Comparison of ENCODE assay signal across 9 cellular contexts in the genomic region with DNA sequence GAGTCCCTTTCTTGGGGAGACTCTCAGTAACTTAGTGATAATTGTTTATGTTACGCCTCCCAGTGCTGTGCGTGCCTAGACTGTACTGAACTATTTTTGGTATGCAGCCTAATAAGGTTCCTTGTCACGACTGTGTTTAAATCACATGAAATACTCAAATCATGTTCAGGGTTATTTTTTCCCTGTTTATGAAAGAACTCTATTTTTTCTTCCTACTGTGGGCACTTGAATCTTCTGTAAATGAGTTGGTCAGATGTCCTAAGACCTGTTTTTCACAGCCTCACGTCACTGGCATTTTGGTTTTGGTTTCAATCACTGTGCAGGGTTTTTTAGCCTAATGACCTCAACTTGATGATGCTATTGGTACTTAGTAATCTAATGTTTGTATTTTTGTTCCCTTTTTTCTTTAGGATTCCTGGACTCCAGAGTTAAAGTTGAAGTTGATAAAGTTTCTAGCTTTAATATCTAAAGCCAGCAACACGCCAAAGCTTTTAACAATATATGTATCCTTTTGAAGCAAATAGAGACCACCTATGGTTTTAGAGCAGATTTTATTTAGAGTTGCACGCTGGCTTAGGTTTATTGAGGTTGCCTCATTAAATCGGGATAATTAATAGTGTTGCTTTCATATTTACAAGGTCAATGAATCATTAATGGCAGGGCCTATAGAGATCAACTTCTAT. TPM values are rescaled to one million over a fixed set of nuclear protein-coding genes. Genes with fewer than 3 reads are reported as not detected.
DNase-seq lines count a peak whose midpoint lies in the region; ATAC-seq and TF ChIP-seq lines count a peak whose summit lies in the region.
"Had no signal": no experiment of that assay in that cellular context is flagged by ENCODE, and none has a peak within 500 bp of the region (broad histone marks: within the 10 kb centered on the region; RNA-seq: fewer than 3 reads in every experiment).

No MANE protein-coding gene starts in this region.

- TF ChIP-seq CTCF in prostate gland (IDR thresholded peaks at IDR 0.05) (no peak), A673 (conservative IDR thresholded peaks at IDR 0.05; ENCODE audit: low read depth, low read length) (no peak)

- no peak overlapping the region for H3K4me3 ChIP-seq in prostate gland
- H3K4me3 ChIP-seq in A673 (ENCODE audit: low read depth, low read length, poor library complexity, severe bottlenecking), result no peak overlapping the region
- H3K4me3 ChIP-seq in effector memory CD4-positive, alpha-beta T cell (ENCODE audit: insufficient read depth, low read depth, low read length, poor library complexity, severe bottlenecking), result no peak overlapping the region

- no peaks in the 10 kb centered on the region for H3K36me3 Mint-ChIP-seq in stimulated activated effector memory CD8-positive, alpha-beta T cell treated with anti-CD3 and anti-CD28 coated beads, Interleukin-12 subunit alpha, Interleukin-12 subunit beta, amount 100 ng/mL, for 72 hours

- no peaks in the 10 kb centered on the region for H3K27me3 ChIP-seq in prostate gland (replicated peaks; ENCODE audit: insufficient read depth)
- H3K27me3 ChIP-seq in A673 (replicated peaks; ENCODE audit: insufficient read depth, low read depth, low read length, poor library complexity), result no peaks in the 10 kb centered on the region
- H3K27me3 ChIP-seq in effector memory CD4-positive, alpha-beta T cell (replicated peaks; ENCODE audit: control insufficient read depth, insufficient read depth, low read length, poor library complexity, severe bottlenecking), result no peaks in the 10 kb centered on the region

- H3K36me3 ChIP-seq in prostate gland (no peaks in the 10 kb centered on the region), A673 (ENCODE audit: insufficient read depth, low read length, poor library complexity, severe bottlenecking) (no peaks in the 10 kb centered on the region)
- no peaks in the 10 kb centered on the region for H3K36me3 ChIP-seq in effector memory CD4-positive, alpha-beta T cell (ENCODE audit: control insufficient read depth, insufficient read depth, low read length)

- CTCF ChIA-PET in A673 (lab: Charles Lee), result no interaction called here

- TF ChIP-seq POLR2A in prostate gland (IDR thresholded peaks at IDR 0.05), result no peak

- H3K27ac ChIP-seq in prostate gland (peak overlapping the region; percentile 44 to 53), A673 (ENCODE audit: low read depth, low read length, poor library complexity, severe bottlenecking) (no peak overlapping the region)
- H3K27ac ChIP-seq in effector memory CD4-positive, alpha-beta T cell (ENCODE audit: insufficient read depth, low read length, poor library complexity, severe bottlenecking), result no peak overlapping the region

- no peak overlapping the region for H3K4me3 Mint-ChIP-seq in stimulated activated effector memory CD8-positive, alpha-beta T cell treated with anti-CD3 and anti-CD28 coated beads, Interleukin-12 subunit alpha, Interleukin-12 subunit beta, amount 100 ng/mL, for 72 hours

- H3K4me1 Mint-ChIP-seq in stimulated activated effector memory CD8-positive, alpha-beta T cell treated with anti-CD3 and anti-CD28 coated beads, Interleukin-12 subunit alpha, Interleukin-12 subunit beta, amount 100 ng/mL, for 72 hours, result no peaks in the 10 kb centered on the region

- POLR2A ChIA-PET in A673 (lab: Charles Lee; ENCODE audit: low non-redundant PET), result no interaction called here

- no peaks in the 10 kb centered on the region for H3K9me3 Mint-ChIP-seq in stimulated activated effector memory CD8-positive, alpha-beta T cell treated with anti-CD3 and anti-CD28 coated beads, Interleukin-12 subunit alpha, Interleukin-12 subunit beta, amount 100 ng/mL, for 72 hours

- no peaks in the 10 kb centered on the region for H3K4me1 ChIP-seq in prostate gland (replicated peaks)
- no peaks in the 10 kb centered on the region for H3K4me1 ChIP-seq in A673 (ENCODE audit: insufficient read depth, low read length, poor library complexity, severe bottlenecking)
- no peaks in the 10 kb centered on the region for H3K4me1 ChIP-seq in effector memory CD4-positive, alpha-beta T cell (ENCODE audit: control insufficient read depth, insufficient read depth, low read length, poor library complexity, severe bottlenecking)

- H3K9me3 ChIP-seq in prostate gland (no peaks in the 10 kb centered on the region), A673 (ENCODE audit: low read depth, low read length, poor library complexity, severe bottlenecking) (no peaks in the 10 kb centered on the region)
- H3K9me3 ChIP-seq in effector memory CD4-positive, alpha-beta T cell (ENCODE audit: control insufficient read depth, low read length), result no peaks in the 10 kb centered on the region

- BruUV-seq in A673 (replicated peaks; lab: Mats Ljungman, UMichigan), result no TSS peak

- ATAC-seq in GM18508 (IDR thresholded peaks at IDR 0.05; ENCODE audit: insufficient read depth, unreplicated experiment), result peak; percentile 51
- peak; percentile 75 for ATAC-seq in HG02678 (IDR thresholded peaks at IDR 0.05; ENCODE audit: unreplicated experiment)
- ATAC-seq in stimulated activated effector memory CD8-positive, alpha-beta T cell treated with anti-CD3 and anti-CD28 coated beads, Interleukin-12 subunit alpha, Interleukin-12 subunit beta, amount 100 ng/mL, for 72 hours, result no peak
- ATAC-seq: Panc1 had no signal

- intact Hi-C loops in prostate gland (cut with DNase I), result no loop called here
- intact Hi-C loops in A673 (cut with micrococcal nuclease; ENCODE audit: unreplicated experiment), result loop anchor here (10.0 kb wide), 1 partner anchor 342 kb away; no protein-coding TSS in a partner anchor

- 41% methylated on average over 7 of the region's 7 CpGs for WGBS in prostate gland

- H3K27ac Mint-ChIP-seq in stimulated activated effector memory CD8-positive, alpha-beta T cell treated with anti-CD3 and anti-CD28 coated beads, Interleukin-12 subunit alpha, Interleukin-12 subunit beta, amount 100 ng/mL, for 72 hours, result no peak overlapping the region

- DNase-seq in amniotic epithelial cell (ENCODE audit: low read depth) (peak; percentile 75), prostate gland (ENCODE audit: low spot score) (no peak), A673 (ENCODE audit: low spot score) (no peak), DMS153 (lab: John Stamatoyannopoulos, UW) (no peak)
- no peak for DNase-seq in stimulated activated effector memory CD8-positive, alpha-beta T cell treated with anti-CD3 and anti-CD28 coated beads, Interleukin-12 subunit alpha, Interleukin-12 subunit beta, amount 100 ng/mL, for 72 hours (ENCODE audit: low spot score in 2 of 2)
- no peak for DNase-seq in effector memory CD4-positive, alpha-beta T cell

RNA-seq across cellular contexts. Expression of a gene that starts 24.0 kb away (rescaled TPM):
- 10 to 100 TPM; 11.3 to 40.0 TPM for total RNA-seq in prostate gland
- total RNA-seq in A673 (2021), result 14.3 and 14.9 TPM in 2 replicates

Comparison
In these comparisons a context has a peak if more than half of its experiments do, and no peak if none do; other contexts are left out.
1. H3K27ac ChIP-seq: peak in prostate gland (2 of 2); none in A673 (single experiment) and effector memory CD4-positive, alpha-beta T cell (single experiment).